ENCODE assay signal across 15 cellular contexts in the genomic region with DNA sequence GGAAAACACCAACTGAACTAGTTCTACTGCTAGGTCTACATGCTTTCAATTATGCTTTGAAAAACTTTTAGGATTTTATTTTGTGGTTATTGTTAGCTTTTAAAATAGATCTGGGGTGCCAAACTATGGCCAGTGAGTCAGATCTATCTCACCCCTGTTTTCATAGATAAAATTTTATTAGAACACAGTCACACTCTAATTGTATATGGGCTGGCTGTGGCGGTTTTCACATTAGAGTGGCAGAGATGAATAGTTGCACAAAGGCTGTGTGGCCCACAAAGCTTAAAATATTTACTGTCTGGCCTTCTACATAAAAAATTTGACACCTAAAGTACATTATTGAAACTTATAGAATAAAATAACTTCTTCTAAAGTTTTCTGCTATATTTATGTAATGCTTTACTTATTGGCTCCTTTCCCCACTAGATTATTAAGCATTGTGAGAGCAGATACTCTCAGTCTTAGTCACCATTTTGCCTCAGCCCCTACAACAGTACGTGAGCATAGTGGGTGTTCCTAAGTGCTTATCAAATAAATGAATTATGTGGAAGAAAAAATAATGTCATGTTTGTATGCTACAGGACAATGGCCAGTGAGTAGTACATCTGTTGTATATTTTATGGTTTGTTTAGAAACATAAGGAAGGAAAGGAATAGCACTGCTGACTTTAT. TPM values are rescaled to one million over a fixed set of nuclear protein-coding genes. Genes with fewer than 3 reads are reported as not detected.
DNase-seq lines count a peak whose midpoint lies in the region; ATAC-seq and TF ChIP-seq lines count a peak whose summit lies in the region.
"Had no signal": no experiment of that assay in that cellular context is flagged by ENCODE, and none has a peak within 500 bp of the region (broad histone marks: within the 10 kb centered on the region; RNA-seq: fewer than 3 reads in every experiment).

No MANE protein-coding gene starts in this region.

- no peaks in the 10 kb centered on the region for H3K27me3 ChIP-seq in brain microvascular endothelial cell (replicated peaks)
- H3K27me3 ChIP-seq: heart left ventricle had no signal

- no peak overlapping the region for H3K27ac Mint-ChIP-seq in chondrocyte (ENCODE audit: unreplicated experiment)
- H3K27ac Mint-ChIP-seq in progenitor cell of endocrine pancreas, result no peak overlapping the region
- H3K27ac Mint-ChIP-seq: GM23338 had no signal

- peaks cover 8% of the 10 kb centered on the region for H3K36me3 ChIP-seq in brain microvascular endothelial cell (replicated peaks)

- TF ChIP-seq CTCF in brain microvascular endothelial cell (IDR thresholded peaks at IDR 0.05; ENCODE audit: low read depth, low read length, missing control alignments) (no peak), chondrocyte (IDR thresholded peaks at IDR 0.05) (no peak), progenitor cell of endocrine pancreas (IDR thresholded peaks at IDR 0.05; ENCODE audit: unreplicated experiment) (no peak)

- ATAC-seq in GM19043 (IDR thresholded peaks at IDR 0.05; ENCODE audit: low read depth, unreplicated experiment) (peak; percentile 44), HG03175 (IDR thresholded peaks at IDR 0.05; ENCODE audit: unreplicated experiment) (peak; percentile 46), HG03025 (IDR thresholded peaks at IDR 0.05; ENCODE audit: low FRiP score, unreplicated experiment) (no peak)
- ATAC-seq: GM23338, heart left ventricle, HepG2, mucosa of descending colon had no signal

- DNase-seq in A172 (ENCODE audit: low spot score), result peak; percentile 56
- DNase-seq in brain microvascular endothelial cell, result peak; percentile 48
- DNase-seq in chondrocyte (ENCODE audit: low spot score), result no peak
- DNase-seq in progenitor cell of endocrine pancreas (ENCODE audit: low spot score, unreplicated experiment), result no peak
- DNase-seq in HPDE6-E6E7 (ENCODE audit: extremely low spot score), result no peak
- DNase-seq: anterior cingulate cortex; heart left ventricle; mucosa of descending colon; stimulated activated CD4-positive, alpha-beta T cell treated with anti-CD3 and anti-CD28 coated beads, Interleukin-12 subunit alpha, Interleukin-12 subunit beta, amount 100 ng/mL, for 4 hours; stimulated activated naive CD4-positive, alpha-beta T cell treated with Interleukin-2 at 50 U/mL for 16 hours had no signal

- no peaks in the 10 kb centered on the region for H3K27me3 Mint-ChIP-seq in chondrocyte (ENCODE audit: low read depth)
- no peaks in the 10 kb centered on the region for H3K27me3 Mint-ChIP-seq in progenitor cell of endocrine pancreas

- no peak overlapping the region for H3K4me3 ChIP-seq in brain microvascular endothelial cell (ENCODE audit: low read depth, low read length)
- H3K4me3 ChIP-seq: GM23338, heart left ventricle, mucosa of descending colon had no signal

- no peaks in the 10 kb centered on the region for H3K9me3 Mint-ChIP-seq in chondrocyte (ENCODE audit: low read depth)
- H3K9me3 Mint-ChIP-seq in progenitor cell of endocrine pancreas (ENCODE audit: low read depth), result no peaks in the 10 kb centered on the region
- H3K9me3 Mint-ChIP-seq: GM23338 had no signal

- no peak overlapping the region for H3K4me3 Mint-ChIP-seq in chondrocyte (ENCODE audit: unreplicated experiment)
- H3K4me3 Mint-ChIP-seq in progenitor cell of endocrine pancreas (ENCODE audit: low read depth), result no peak overlapping the region
- H3K4me3 Mint-ChIP-seq: GM23338 had no signal

- H3K4me1 Mint-ChIP-seq in chondrocyte (ENCODE audit: low read depth), result peaks cover 14% of the 10 kb centered on the region
- peaks cover 3% of the 10 kb centered on the region for H3K4me1 Mint-ChIP-seq in progenitor cell of endocrine pancreas (ENCODE audit: low read depth)

- in situ Hi-C loops in brain microvascular endothelial cell (cut with HindIII; ENCODE audit: low pct_ligation_motif_present, low sequenced_read_pairs), result no loop called here

- H3K36me3 Mint-ChIP-seq in chondrocyte (ENCODE audit: low read depth), result peaks cover 7% of the 10 kb centered on the region
- H3K36me3 Mint-ChIP-seq in progenitor cell of endocrine pancreas (ENCODE audit: insufficient read depth), result peaks cover 1% of the 10 kb centered on the region

- peak overlapping the region; percentile 37 for H3K27ac ChIP-seq in brain microvascular endothelial cell
- H3K27ac ChIP-seq: heart left ventricle had no signal

RNA-seq across cellular contexts. Expression of a gene that starts 5.4 kb away (rescaled TPM):
- 50.5 and 64.3 TPM in 2 replicates for total RNA-seq in A172 (2014; rRNA removed; shearing (Covaris generic))
- total RNA-seq in chondrocyte, result 8.3 to 13.1 TPM (median 9.2 TPM) in 3 replicates
- total RNA-seq in progenitor cell of endocrine pancreas, result 38.4 and 39.9 TPM in 2 replicates

RNA-seq across cellular contexts. Expression of a gene that starts 35.1 kb away (rescaled TPM):
- 65.3 and 82.9 TPM in 2 replicates for total RNA-seq in A172 (2014; rRNA removed; shearing (Covaris generic))
- total RNA-seq in chondrocyte (6.8 to 10.2 TPM (median 7.0 TPM) in 3 replicates), progenitor cell of endocrine pancreas (13.2 and 15.2 TPM in 2 replicates)

RNA-seq across cellular contexts. Expression of a gene that starts 35.1 kb away (rescaled TPM):
- total RNA-seq in A172 (2014; rRNA removed; shearing (Covaris generic)), result 18.9 and 22.5 TPM in 2 replicates
- total RNA-seq in chondrocyte, result 11.3 to 13.4 TPM (median 12.3 TPM) in 3 replicates
- total RNA-seq in progenitor cell of endocrine pancreas, result 15.7 and 16.0 TPM in 2 replicates

RNA-seq across cellular contexts. Expression of a gene that starts 35.4 kb away (rescaled TPM):
- 1.2 and 1.8 TPM in 2 replicates for total RNA-seq in A172 (2014; rRNA removed; shearing (Covaris generic))
- total RNA-seq in chondrocyte (0.32 to 1.9 TPM (median 0.69 TPM) in 3 replicates), progenitor cell of endocrine pancreas (1.3 and 2.3 TPM in 2 replicates)

Comparison
In these comparisons a context has a peak if more than half of its experiments do, and no peak if none do; other contexts are left out.
1. DNase-seq: peak in A172 (single experiment) and brain microvascular endothelial cell (single experiment); none in chondrocyte (single experiment), progenitor cell of endocrine pancreas (single experiment) and HPDE6-E6E7 (single experiment).